ENCODE assay signal across 1 cellular context in genomic region chr2:215680605-215681598, GRCh38.
TF ChIP-seq lines count a peak whose summit lies in the region.

No MANE protein-coding gene starts in this region.

TF ChIP-seq in GM12878, 131 proteins besides CTCF, POLR2A, EP300 and RAD21 (continued from another document and continues in another):
- peak; percentile 36; the same call in 1 of the 2 replicates for TF ChIP-seq PKNOX1 (IDR thresholded peaks at IDR 0.05)
- TF ChIP-seq MTA2 (IDR thresholded peaks at IDR 0.05; ENCODE audit: low read depth) = peak; percentile 94
- no peak for TF ChIP-seq EGR1 (IDR thresholded peaks at IDR 0.05; ENCODE audit: borderline replicate concordance in 1 of 2, low read depth in 2 of 2, low read length in 2 of 2)
- TF ChIP-seq MEF2B (IDR thresholded peaks at IDR 0.05; ENCODE audit: partially characterized antibody, poor library complexity, severe bottlenecking) = peak; percentile 79
- TF ChIP-seq RUNX3 (IDR thresholded peaks at IDR 0.05; ENCODE audit: low read length) = peak; percentile 38; the same call in 1 of the 2 replicates
- TF ChIP-seq SMAD5 (IDR thresholded peaks at IDR 0.05; ENCODE audit: low read depth) = no peak
- TF ChIP-seq TBL1XR1 (IDR thresholded peaks at IDR 0.05; ENCODE audit: low read depth, low read length) = no peak
- TF ChIP-seq CEBPZ (IDR thresholded peaks at IDR 0.05; ENCODE audit: low read depth, low read length) = no peak
- TF ChIP-seq ZBTB11 (CRISPR knock-in tag; IDR thresholded peaks at IDR 0.05) = no peak
- 0 out of 2 replicates have a peak, but pooled peaks have one; percentile 6 for TF ChIP-seq PAX5 (IDR thresholded peaks at IDR 0.05; ENCODE audit: borderline replicate concordance, low read depth, low read length)
- no peak for TF ChIP-seq RELA (IDR thresholded peaks at IDR 0.05; ENCODE audit: borderline replicate concordance, partially characterized antibody)
- TF ChIP-seq RCOR1 (conservative IDR thresholded peaks at IDR 0.05; ENCODE audit: low read depth, low read length) = no peak
- TF ChIP-seq CREB1 (IDR thresholded peaks at IDR 0.05; ENCODE audit: low read depth) = no peak
- TF ChIP-seq POLR2AphosphoS5 (IDR thresholded peaks at IDR 0.05; ENCODE audit: low read length) = no peak
- TF ChIP-seq DPF2 (IDR thresholded peaks at IDR 0.05) = peak; percentile 79
- TF ChIP-seq CUX1 (IDR thresholded peaks at IDR 0.05; ENCODE audit: insufficient replicate concordance, low read depth, low read length) = no peak
- TF ChIP-seq BMI1 (IDR thresholded peaks at IDR 0.05; ENCODE audit: borderline replicate concordance) = no peak
- peak; percentile 24; the same call in 1 of the 2 replicates for TF ChIP-seq USF2 (IDR thresholded peaks at IDR 0.05; ENCODE audit: borderline replicate concordance, low read depth, low read length)
- TF ChIP-seq CEBPB (IDR thresholded peaks at IDR 0.05; ENCODE audit: borderline replicate concordance in 1 of 2, low read depth in 2 of 2, low read length in 2 of 2) = no peak
- no peak for TF ChIP-seq YY1 (IDR thresholded peaks at IDR 0.05; ENCODE audit: low read depth, low read length)
- TF ChIP-seq MXI1 (IDR thresholded peaks at IDR 0.05; ENCODE audit: low read depth, low read length) = no peak
- peak; percentile 49; the same call in 1 of the 2 replicates for TF ChIP-seq CHD2 (IDR thresholded peaks at IDR 0.05; ENCODE audit: borderline replicate concordance, low read depth, low read length)
- TF ChIP-seq HCFC1 (IDR thresholded peaks at IDR 0.05; ENCODE audit: low read length) = no peak
- TF ChIP-seq TCF7 (IDR thresholded peaks at IDR 0.05; ENCODE audit: borderline replicate concordance) = no peak
- TF ChIP-seq PRDM15 (CRISPR knock-in tag; IDR thresholded peaks at IDR 0.05) = no peak
- TF ChIP-seq ZNF217 (IDR thresholded peaks at IDR 0.05) = no peak
- TF ChIP-seq ZNF207 (IDR thresholded peaks at IDR 0.05; ENCODE audit: borderline replicate concordance) = no peak
- TF ChIP-seq SREBF2 (IDR thresholded peaks at IDR 0.05; ENCODE audit: low read length) = no peak
- TF ChIP-seq TCF12 (IDR thresholded peaks at IDR 0.05; ENCODE audit: low read depth, low read length) = 0 out of 2 replicates have a peak, but pooled peaks have one; percentile 2
- TF ChIP-seq IKZF1 (conservative IDR thresholded peaks at IDR 0.05) = peak; percentile 68
- no peak for TF ChIP-seq RBBP5 (conservative IDR thresholded peaks at IDR 0.05)
- TF ChIP-seq ATF7 (IDR thresholded peaks at IDR 0.05; ENCODE audit: low read depth) = peak; percentile 87
- no peak for TF ChIP-seq PML (IDR thresholded peaks at IDR 0.05; ENCODE audit: low read length)
- no peak for TF ChIP-seq FOXM1 (IDR thresholded peaks at IDR 0.05; ENCODE audit: low read depth, low read length)
- no peak for TF ChIP-seq SUZ12 (IDR thresholded peaks at IDR 0.05; ENCODE audit: unreplicated experiment)
- peak; percentile 29 for TF ChIP-seq SMAD1 (IDR thresholded peaks at IDR 0.05; ENCODE audit: low read depth, partially characterized antibody)
- no peak for TF ChIP-seq ELK1 (IDR thresholded peaks at IDR 0.05; ENCODE audit: low read depth, low read length)
- TF ChIP-seq KDM1A (IDR thresholded peaks at IDR 0.05; ENCODE audit: borderline replicate concordance) = no peak
- TF ChIP-seq BHLHE40 (IDR thresholded peaks at IDR 0.05; ENCODE audit: borderline replicate concordance in 1 of 2, low read depth in 2 of 2, low read length in 1 of 2) = peak; percentile 60; a peak in 3 of 4 replicates
- TF ChIP-seq NFIC (IDR thresholded peaks at IDR 0.05; ENCODE audit: low read depth, low read length) = no peak
- peak; percentile 92 for TF ChIP-seq RAD51 (IDR thresholded peaks at IDR 0.05)
- TF ChIP-seq ZNF24 (IDR thresholded peaks at IDR 0.05) = peak; percentile 38; the same call in 1 of the 2 replicates
